Comparison of ENCODE assay signal across 16 cellular contexts in genomic region chr15:56973463-56973862, GRCh38.
"Had no signal": no experiment of that assay in that cellular context is flagged by ENCODE, and none has a peak within 500 bp of the region (broad histone marks: within the 10 kb centered on the region; RNA-seq: fewer than 3 reads in every experiment).

No MANE protein-coding gene starts in this region.

- H3K4me3 Mint-ChIP-seq: naive B cell; stimulated activated naive B cell treated with anti-CD40 and anti-IgM and Interleukin-4, amounts not matched to agents 10 μg/mL and 1 μg/mL and 100 μg/mL, for 72 hours had no signal

- DNase-seq: colonic mucosa; dermis blood vessel endothelial cell; esophagus squamous epithelium; foreskin keratinocyte; mesendoderm; naive B cell; posterior cingulate gyrus; sigmoid colon; stimulated activated CD4-positive, alpha-beta T cell treated with anti-CD3 and anti-CD28 coated beads, Interleukin-2, amount 100 ng/mL, for 24 hours; stimulated activated CD4-positive, alpha-beta T cell treated with anti-CD3 and anti-CD28 coated beads, Interleukin-4, amount 100 ng/mL, for 4 hours; stimulated activated naive B cell treated with anti-CD40 and anti-IgM and Interleukin-4, amounts not matched to agents 10 μg/mL and 1 μg/mL and 100 μg/mL, for 72 hours; trophoblast cell had no signal

- H3K27me3 Mint-ChIP-seq: naive B cell; stimulated activated naive B cell treated with anti-CD40 and anti-IgM and Interleukin-4, amounts not matched to agents 10 μg/mL and 1 μg/mL and 100 μg/mL, for 72 hours had no signal

- H3K4me2 ChIP-seq: hepatocyte had no signal

- H2AFZ ChIP-seq: hepatocyte had no signal

- H3K36me3 ChIP-seq: colonic mucosa, esophagus squamous epithelium, neutrophil, right atrium auricular region, sigmoid colon had no signal

- H3K36me3 Mint-ChIP-seq: naive B cell had no signal

- H3K9me3 ChIP-seq: colonic mucosa, esophagus squamous epithelium, neutrophil, right atrium auricular region, sigmoid colon had no signal

- H3K4me3 ChIP-seq: colonic mucosa, esophagus squamous epithelium, hepatocyte, right atrium auricular region, sigmoid colon, skin epidermis had no signal

- H3K9me3 Mint-ChIP-seq: stimulated activated naive B cell treated with anti-CD40 and anti-IgM and Interleukin-4, amounts not matched to agents 10 μg/mL and 1 μg/mL and 100 μg/mL, for 72 hours had no signal

- H3K27ac Mint-ChIP-seq: stimulated activated naive B cell treated with anti-CD40 and anti-IgM and Interleukin-4, amounts not matched to agents 10 μg/mL and 1 μg/mL and 100 μg/mL, for 72 hours had no signal

- ATAC-seq: foreskin keratinocyte had no signal

- H3K27me3 ChIP-seq: colonic mucosa, esophagus squamous epithelium, foreskin keratinocyte, hepatocyte, neutrophil, right atrium auricular region, sigmoid colon had no signal

- H3K27ac ChIP-seq: colonic mucosa, esophagus squamous epithelium, foreskin keratinocyte, hepatocyte, neutrophil, right atrium auricular region, sigmoid colon, skin epidermis had no signal
